ENCODE assay signal across 8 cellular contexts in the genomic region with DNA sequence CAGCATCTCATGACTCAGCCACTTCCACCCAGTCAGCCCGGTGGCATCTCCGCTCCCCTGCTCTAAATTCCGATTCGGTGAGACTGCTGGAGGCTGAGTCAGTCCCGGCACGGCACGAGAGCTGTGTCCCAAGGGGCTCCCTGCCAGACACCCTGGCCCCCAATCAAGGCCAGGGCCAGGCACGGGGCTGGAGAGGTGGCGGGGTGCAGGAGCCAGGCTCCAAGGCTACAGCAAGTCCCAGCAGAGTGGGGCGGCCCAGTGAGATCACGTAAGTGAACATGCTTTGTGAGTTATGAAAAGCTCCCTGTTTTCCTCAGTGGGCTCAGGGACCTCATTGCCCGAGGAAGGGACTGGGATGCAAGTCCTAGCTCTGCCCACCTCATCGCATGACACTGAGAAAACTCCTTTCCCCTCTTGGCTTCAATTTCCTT. TPM values are rescaled to one million over a fixed set of nuclear protein-coding genes. Genes with fewer than 3 reads are reported as not detected.
DNase-seq lines count a peak whose midpoint lies in the region; ATAC-seq and TF ChIP-seq lines count a peak whose summit lies in the region.

No MANE protein-coding gene starts in this region.

- H3F3A ChIP-seq in PC-3 (ENCODE audit: low read length, unreplicated experiment) = peaks cover 5% of the 10 kb centered on the region

- 10 to 40% methylated on average over 4 to 5 of the region's 13 CpGs for WGBS in esophagus squamous epithelium, 2 donors

- TF ChIP-seq POLR2A in esophagus squamous epithelium (IDR thresholded peaks at IDR 0.05) = peak in 1 of 4 donors; percentile 24

- H3K27ac ChIP-seq in BLaER1 treated with 17β-estradiol and CSF1 and Interleukin-3, amounts not matched to agents 10 nM and 100 nM = peak overlapping the region; percentile 10 to 78 (median 67); a peak in 19 of 22 replicates
- H3K27ac ChIP-seq in PC-3 (ENCODE audit: low read length) (peak overlapping the region; percentile 93), esophagus squamous epithelium (peak overlapping the region; percentile 94 to 99 (median 98))

- peak overlapping the region; percentile 38 to 99 (median 94); a peak in 20 of 22 replicates for H3K9ac ChIP-seq in BLaER1 treated with 17β-estradiol and CSF1 and Interleukin-3, amounts not matched to agents 10 nM and 100 nM
- H3K9ac ChIP-seq in PC-3 (ENCODE audit: low read length) = peak overlapping the region; percentile 92

- no peak overlapping the region for H2AFZ ChIP-seq in PC-3 (ENCODE audit: low read length)

- ATAC-seq in PC-3 = peak; percentile 41
- ATAC-seq in omental fat pad (ENCODE audit: low FRiP score) = peak; percentile 74
- ATAC-seq in HG02623 (IDR thresholded peaks at IDR 0.05; ENCODE audit: unreplicated experiment) = no peak
- ATAC-seq in GM21381 (IDR thresholded peaks at IDR 0.05; ENCODE audit: unreplicated experiment) = no peak

- peak overlapping the region; percentile 84 to 100 (median 95) for H3K4me2 ChIP-seq in BLaER1 treated with 17β-estradiol and CSF1 and Interleukin-3, amounts not matched to agents 10 nM and 100 nM
- H3K4me2 ChIP-seq in PC-3 (ENCODE audit: low read length) = peak overlapping the region; percentile 86

- H3K79me2 ChIP-seq in PC-3 (ENCODE audit: low read length) = peaks cover 73% of the 10 kb centered on the region

- no peaks in the 10 kb centered on the region for H3K27me3 ChIP-seq in BLaER1 treated with 17β-estradiol and CSF1 and Interleukin-3, amounts not matched to agents 10 nM and 100 nM
- no peaks in the 10 kb centered on the region for H3K27me3 ChIP-seq in PC-3 (ENCODE audit: low read length)
- no peaks in the 10 kb centered on the region for H3K27me3 ChIP-seq in esophagus squamous epithelium

- H3K4me3 ChIP-seq in BLaER1 treated with 17β-estradiol and CSF1 and Interleukin-3, amounts not matched to agents 10 nM and 100 nM = peak overlapping the region in 4 of 10 experiments; percentile 31 to 89 (median 40); a peak in 8 of 20 replicates
- peak overlapping the region; percentile 76; the same call in 1 of the 2 replicates for H3K4me3 ChIP-seq in PC-3 (ENCODE audit: low read length)
- peak overlapping the region in 3 of 4 donors; percentile 1 to 6 (median 5) for H3K4me3 ChIP-seq in esophagus squamous epithelium

- H3K36me3 ChIP-seq in BLaER1 treated with 17β-estradiol and CSF1 and Interleukin-3, amounts not matched to agents 10 nM and 100 nM = peaks cover 0 to 10% (median 0%) of the 10 kb centered on the region in 11 experiments; a peak in 3 of 22 replicates
- no peaks in the 10 kb centered on the region for H3K36me3 ChIP-seq in PC-3 (ENCODE audit: low read depth, low read length)
- peaks cover 0 to 10% (median 0%) of the 10 kb centered on the region in 3 donors for H3K36me3 ChIP-seq in esophagus squamous epithelium

- peaks cover 60 to 77% (median 70%) of the 10 kb centered on the region in 10 experiments for H3K4me1 ChIP-seq in BLaER1 treated with 17β-estradiol and CSF1 and Interleukin-3, amounts not matched to agents 10 nM and 100 nM
- H3K4me1 ChIP-seq in PC-3 (ENCODE audit: insufficient read depth, low read length) (peaks cover 72% of the 10 kb centered on the region), esophagus squamous epithelium (peaks cover 60 to 86% (median 67%) of the 10 kb centered on the region in 3 donors)

- BruUV-seq in PC-3 (replicated peaks; lab: Mats Ljungman, UMichigan) = no TSS peak

- intact Hi-C loops in PC-3 (cut with micrococcal nuclease) (no loop called here), esophagus squamous epithelium (cut with DNase I) (no loop called here)

- CTCF ChIA-PET in PC-3 (lab: Charles Lee) = interaction anchor here (1.1 to 1.3 kb wide), 2 partner anchors 16 to 28 kb away, joined by 3 to 16 read pairs; partner anchors contain the start of genes FIBP and FOSL1

- H3K9me3 ChIP-seq in BLaER1 treated with 17β-estradiol and CSF1 and Interleukin-3, amounts not matched to agents 10 nM and 100 nM (replicated peaks in 1 of 11) = no peaks in the 10 kb centered on the region
- H3K9me3 ChIP-seq in PC-3 (ENCODE audit: low read length) = no peaks in the 10 kb centered on the region
- no peaks in the 10 kb centered on the region for H3K9me3 ChIP-seq in esophagus squamous epithelium

- DNase-seq in PC-3 (peak; percentile 99), esophagus squamous epithelium (lab: John Stamatoyannopoulos, UW) (no peak), omental fat pad (ENCODE audit: low spot score) (peak; percentile 75)
- DNase-seq in activated CD4-positive, alpha-beta T cell treated with anti-CD3 and anti-CD28 coated beads, Interleukin-2, amount 50 U/mL, for 1 hour = no peak
- no peak for DNase-seq in stimulated activated CD8-positive, alpha-beta memory T cell treated with anti-CD3 and anti-CD28 coated beads, Interleukin-4, amount 100 ng/mL, for 48 hours

- no peak for TF ChIP-seq CTCF in PC-3 (conservative IDR thresholded peaks at IDR 0.05; ENCODE audit: low read depth, low read length)
- TF ChIP-seq CTCF in esophagus squamous epithelium (IDR thresholded peaks at IDR 0.05) = no peak
- TF ChIP-seq CTCF in omental fat pad (IDR thresholded peaks at IDR 0.05) = no peak

- POLR2A ChIA-PET in PC-3 (lab: Charles Lee; ENCODE audit: unreplicated experiment) = interaction anchor here (0.5 to 1.7 kb wide), 8 partner anchors 13 to 1671 kb away, joined by 3 to 35 read pairs (median 8); partner anchors contain the start of genes CCDC85B, FIBP and FOSL1

- no peaks in the 10 kb centered on the region for H3K9me2 ChIP-seq in PC-3 (replicated peaks; ENCODE audit: low read length)

- peaks cover 5 to 35% (median 23%) of the 10 kb centered on the region in 11 experiments; a peak in 14 of 22 replicates for H4K20me1 ChIP-seq in BLaER1 treated with 17β-estradiol and CSF1 and Interleukin-3, amounts not matched to agents 10 nM and 100 nM
- H4K20me1 ChIP-seq in PC-3 (ENCODE audit: low read length) = 0 out of 2 replicates have a peak, but pooled peaks cover 3% of the 10 kb centered on the region

RNA-seq across cellular contexts. Expression of gene C11orf68, which starts 3.0 kb away (rescaled TPM):
- 61.3 and 82.0 TPM in 2 replicates for total RNA-seq in PC-3 (2014; rRNA removed)
- 10 to 100 TPM in 2 of 4 donors, 1 to 10 TPM in 2; 5.8 to 15.6 (median 10.6) TPM for total RNA-seq in esophagus squamous epithelium
- total RNA-seq in omental fat pad = 10 to 100 TPM; 14.0 to 18.8 (median 17.5) TPM

RNA-seq across cellular contexts. Expression of gene DRAP1, which starts 3.4 kb away (rescaled TPM):
- total RNA-seq in PC-3 (2014; rRNA removed) (944 and 1,531 TPM in 2 replicates), esophagus squamous epithelium (100 to 1,000 TPM in 1 of 4 donors, 10 to 100 TPM in 3; 69.6 to 138 (median 76.8) TPM), omental fat pad (10 to 100 TPM; 53.0 to 88.6 (median 72.5) TPM)

RNA-seq across cellular contexts. Expression of gene FOSL1, which starts 15.6 kb away (rescaled TPM):
- total RNA-seq in PC-3 (2014; rRNA removed) (656 and 851 TPM in 2 replicates), esophagus squamous epithelium (10 to 100 TPM; 11.9 to 72.7 (median 35.6) TPM), omental fat pad (100 to 1,000 TPM in 2 of 4 donors, 10 to 100 TPM in 1, 1 to 10 TPM in 1; 2.8 to 223 (median 57.0) TPM)

RNA-seq across cellular contexts. Expression of gene CCDC85B, which starts 25.4 kb away (rescaled TPM):
- total RNA-seq in PC-3 (2014; rRNA removed) (207 and 280 TPM in 2 replicates), esophagus squamous epithelium (10 to 100 TPM; 16.0 to 34.3 (median 28.0) TPM), omental fat pad (10 to 100 TPM; 40.2 to 85.9 (median 59.4) TPM)

RNA-seq across cellular contexts. Expression of gene FIBP, which starts 27.6 kb away (rescaled TPM):
- total RNA-seq in PC-3 (2014; rRNA removed) (221 TPM in 2 replicates), esophagus squamous epithelium (10 to 100 TPM; 35.7 to 60.1 (median 38.4) TPM), omental fat pad (10 to 100 TPM; 48.8 to 66.4 (median 54.6) TPM)

Comparison
In these comparisons a context has a peak if more than half of its experiments do, and no peak if none do; other contexts are left out.
1. ATAC-seq: peak in PC-3 (single experiment) and omental fat pad (single experiment); none in HG02623 (single experiment) and GM21381 (single experiment).
2. DNase-seq: peak in PC-3 (single experiment) and omental fat pad (single experiment); none in esophagus squamous epithelium (single experiment), activated CD4-positive, alpha-beta T cell treated with anti-CD3 and anti-CD28 coated beads, Interleukin-2, amount 50 U/mL, for 1 hour (single experiment) and stimulated activated CD8-positive, alpha-beta memory T cell treated with anti-CD3 and anti-CD28 coated beads, Interleukin-4, amount 100 ng/mL, for 48 hours (single experiment).
3. Peak in every context shown above with its lines, with median percentiles within 50 percentile points of each other: H3K27ac ChIP-seq.